26 cellular contexts compared by ENCODE assay signal in the genomic region with DNA sequence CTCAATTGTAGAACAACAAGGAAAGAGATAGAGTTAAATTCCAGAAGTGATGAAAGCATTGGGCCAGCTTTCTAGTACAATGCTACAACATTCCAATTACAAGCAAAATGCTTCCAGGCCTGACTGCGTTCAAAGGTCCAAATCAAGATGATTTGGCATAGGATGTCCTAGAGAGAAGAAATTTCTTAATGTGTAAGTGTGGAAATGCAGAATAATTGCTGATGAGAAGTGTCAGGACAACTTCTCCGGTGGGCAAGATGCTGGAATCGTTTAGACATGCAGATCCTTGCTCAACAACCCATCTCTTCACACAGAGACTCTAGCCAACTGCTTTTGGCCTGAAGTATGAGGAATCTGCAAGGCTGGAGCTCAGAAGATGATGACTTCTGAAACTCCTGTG.
"Had no signal": no experiment of that assay in that cellular context is flagged by ENCODE, and none has a peak within 500 bp of the region (broad histone marks: within the 10 kb centered on the region; RNA-seq: fewer than 3 reads in every experiment).

No MANE protein-coding gene starts in this region.

- H3K27me3 ChIP-seq: cardiac muscle cell, SJCRH30 had no signal

- DNase-seq: activated CD4-positive, alpha-beta T cell treated with anti-CD3 and anti-CD28 coated beads, Interleukin-2, amount 10 ng/mL, durations not matched to agents 24 days and 14 days; activated CD4-positive, alpha-beta T cell treated with anti-CD3 and anti-CD28 coated beads, Interleukin-2, amount 50 U/mL, for 4 hours; activated CD8-positive, alpha-beta T cell treated with anti-CD3 and anti-CD28 coated beads for 36 hours; activated effector memory CD4-positive, alpha-beta T cell treated with anti-CD3 and anti-CD28 coated beads, Interleukin-2, amount 50 U/mL, for 16 hours; activated naive CD4-positive, alpha-beta T cell; activated naive CD4-positive, alpha-beta T cell treated with anti-CD3 and anti-CD28 coated beads, Interleukin-2, amount 50 U/mL, for 16 hours; activated naive CD8-positive, alpha-beta T cell treated with anti-CD3 and anti-CD28 coated beads for 36 hours; activated T-cell treated with anti-CD3 and anti-CD28 coated beads, Interleukin-2, amount 50 U/mL, for 1 hour; activated T-cell treated with anti-CD3 and anti-CD28 coated beads, Interleukin-2, amount 50 U/mL, for 72 hours; amygdala; Karpas-422; NCI-H1105; NCI-H1417 treated with DMSO at 0.1 percent for 48 hours; NCI-H187 treated with DMSO at 0.1 percent for 48 hours; NCI-H2081; NCI-H2171 treated with DMSO at 0.1 percent for 48 hours; NCI-H2227 treated with DMSO at 0.1 percent for 48 hours; NCI-H446; NCI-H510A treated with DMSO at 0.1 percent for 48 hours; NCI-H69; SHP77; SJCRH30 had no signal

- H3K27ac ChIP-seq: cardiac muscle cell, SJCRH30, SK-N-MC had no signal

- H3K36me3 ChIP-seq: cardiac muscle cell, SJCRH30 had no signal

- H3K4me1 ChIP-seq: SJCRH30 had no signal

- ATAC-seq: activated CD8-positive, alpha-beta T cell treated with anti-CD3 and anti-CD28 coated beads for 36 hours; activated T-cell treated with anti-CD3 and anti-CD28 coated beads, Interleukin-2, amount 50 U/mL, for 72 hours; activated T-helper 17 cell treated with anti-CD3 and anti-CD28 coated beads, Interleukin-2, amount 50 U/mL, for 72 hours; Panc1 had no signal

- H3K4me3 ChIP-seq: cardiac muscle cell, SJCRH30, SK-N-MC had no signal

- H3K9me3 ChIP-seq: SJCRH30 had no signal
